In the genomic region with DNA sequence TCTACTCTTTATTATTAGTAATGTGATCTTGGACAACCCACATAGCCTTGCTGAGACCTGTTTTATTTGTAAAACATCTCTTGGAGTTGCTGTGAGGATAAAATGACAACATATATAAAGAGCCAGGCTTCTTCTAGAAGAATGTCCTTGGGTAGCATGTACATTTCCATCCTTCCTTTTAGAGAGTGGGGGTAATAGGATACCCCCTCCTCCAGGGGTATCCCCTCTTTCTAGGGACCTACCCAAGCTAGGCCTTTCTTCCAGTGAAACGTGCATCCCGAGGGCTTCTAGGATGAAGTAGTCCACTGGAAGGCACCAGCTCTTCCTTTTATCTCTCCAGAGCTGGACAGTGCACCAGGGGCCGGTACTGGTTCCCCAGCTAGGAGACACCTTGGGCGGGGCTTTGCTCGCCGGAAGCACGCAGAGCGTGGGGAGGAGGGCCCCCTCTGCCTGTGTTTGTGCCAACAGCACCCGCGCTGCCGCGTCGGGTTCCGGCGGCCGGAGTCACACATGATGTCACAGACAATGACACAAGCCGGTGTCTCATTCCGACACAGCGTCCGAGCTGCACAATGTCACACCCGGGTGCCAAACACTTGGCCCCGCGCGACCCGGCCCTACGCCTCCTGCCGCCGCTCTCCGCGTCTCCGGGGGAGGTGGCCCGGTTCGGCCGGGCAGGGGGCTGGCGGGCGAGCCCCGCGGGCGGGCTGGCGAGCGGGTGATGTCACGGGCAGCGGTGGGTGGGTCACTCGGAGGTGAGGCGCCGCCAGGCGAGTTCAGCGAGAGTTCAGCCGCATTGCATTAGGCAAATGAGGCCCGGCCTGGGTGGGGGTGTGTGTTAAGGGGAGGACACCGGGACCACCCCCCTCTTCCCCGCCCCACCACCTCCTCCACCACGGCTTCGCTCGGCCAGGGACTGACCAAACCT, we compare ENCODE assay signal across 8 cellular contexts. TPM values are rescaled to one million over a fixed set of nuclear protein-coding genes. Genes with fewer than 3 reads are reported as not detected.
DNase-seq lines count a peak whose midpoint lies in the region; ATAC-seq and TF ChIP-seq lines count a peak whose summit lies in the region.

No MANE protein-coding gene starts in this region.

- peak; percentile 65 for ATAC-seq in left lobe of liver

- DNase-seq in GM04504 (ENCODE audit: low read depth), result peak; percentile 46
- peak; percentile 61 for DNase-seq in HEK293T (ENCODE audit: extremely low spot score)
- peak; percentile 22 for DNase-seq in NCI-H2029 treated with DMSO at 0.1 percent for 48 hours (lab: John Stamatoyannopoulos, UW)
- peak; percentile 79 to 82 for DNase-seq in activated CD4-positive, alpha-beta T cell treated with anti-CD3 and anti-CD28 coated beads for 4 hours
- peak; percentile 93 for DNase-seq in left lobe of liver (ENCODE audit: low spot score)
- peak; percentile 69 to 76 for DNase-seq in stimulated activated CD4-positive, alpha-beta T cell treated with anti-CD3 and anti-CD28 coated beads, Interleukin-2, amount 100 ng/mL, for 48 hours
- no peak for DNase-seq in NCI-H128 (lab: John Stamatoyannopoulos, UW; ENCODE audit: unreplicated experiment)

- CTCF ChIA-PET in HEK293T (lab: Yijun Ruan, JAX), result interaction anchor here (0.5 to 0.8 kb wide), 3 partner anchors 14 to 1213 kb away, joined by 3 to 4 read pairs (median 3); no protein-coding TSS in a partner anchor

- POLR2A ChIA-PET in HEK293T (lab: Yijun Ruan, JAX), result interaction anchor here (0.9 to 1.4 kb wide), 5 partner anchors 22 to 52 kb away, joined by 3 to 7 read pairs (median 4); partner anchors contain the start of gene RARA

- peak overlapping the region; percentile 60 for H3K27ac ChIP-seq in cingulate gyrus (ENCODE audit: low read depth, low read length)

TF ChIP-seq in HEK293T, 16 proteins besides CTCF, POLR2A, EP300 and RAD21:
- TF ChIP-seq ELF4 (IDR thresholded peaks at IDR 0.05), result no peak
- TF ChIP-seq CTBP1 (IDR thresholded peaks at IDR 0.05; ENCODE audit: borderline replicate concordance), result no peak
- TF ChIP-seq ZNF384 (IDR thresholded peaks at IDR 0.05), result no peak

RNA-seq across cellular contexts. Expression of gene GJD3, which starts 23.4 kb away (rescaled TPM):
- 0.68 TPM for total RNA-seq in left lobe of liver

RNA-seq across cellular contexts. Expression of gene RARA, which starts 32.2 kb away (rescaled TPM):
- 21.3 TPM for total RNA-seq in left lobe of liver

RNA-seq across cellular contexts. Expression of gene CDC6, which starts 53.5 kb away (rescaled TPM):
- 1.5 TPM for total RNA-seq in left lobe of liver
